In the genomic region with DNA sequence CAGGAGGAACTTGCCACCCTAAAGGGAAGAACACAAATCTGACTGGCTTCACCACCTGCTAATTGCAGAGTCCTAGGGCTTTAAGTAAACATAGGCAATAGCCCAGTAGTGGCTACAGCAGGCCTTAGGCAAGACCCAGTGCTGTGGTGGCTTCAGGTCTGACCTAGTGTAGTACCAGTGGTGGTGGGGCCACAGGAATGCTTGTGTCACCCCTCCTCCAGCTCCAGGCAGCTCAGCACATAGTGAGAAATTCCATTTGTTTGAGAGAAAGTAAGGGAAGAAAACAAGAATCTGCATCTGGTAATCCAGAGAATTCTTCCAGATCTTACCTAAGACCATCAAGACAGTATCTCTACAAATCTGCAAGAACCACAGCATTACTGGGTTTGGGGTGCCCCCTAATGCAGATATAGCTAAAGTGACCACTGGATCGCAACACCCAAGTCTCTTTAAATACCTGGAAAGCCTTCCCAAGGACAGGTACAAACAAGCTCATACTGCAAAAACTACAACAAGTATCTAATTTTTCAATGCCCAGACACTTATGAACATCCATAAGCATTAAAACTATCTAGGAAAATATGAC, we compare ENCODE assay signal across 24 cellular contexts.
DNase-seq lines count a peak whose midpoint lies in the region; ATAC-seq and TF ChIP-seq lines count a peak whose summit lies in the region.
"Had no signal": no experiment of that assay in that cellular context is flagged by ENCODE, and none has a peak within 500 bp of the region (broad histone marks: within the 10 kb centered on the region; RNA-seq: fewer than 3 reads in every experiment).

No MANE protein-coding gene starts in this region.

- H3K18ac ChIP-seq in H9 (ENCODE audit: insufficient read length, low read depth, low read length), result no peak overlapping the region

- no peak overlapping the region for H2BK20ac ChIP-seq in H9 (ENCODE audit: low read depth, low read length, poor library complexity, severe bottlenecking)

- no peaks in the 10 kb centered on the region for H3K79me2 ChIP-seq in H9 (ENCODE audit: insufficient read depth, low read length)

- CTCF ChIA-PET in AG04449 (lab: Yijun Ruan, JAX), result interaction anchor here (1.2 to 1.6 kb wide), 2 partner anchors 297 to 584 kb away, joined by 3 to 8 read pairs; no protein-coding TSS in a partner anchor
- CTCF ChIA-PET in CD8-positive, alpha-beta T cell (lab: Charles Lee), result no interaction called here

- H3K4ac ChIP-seq in H9 (ENCODE audit: low read depth, low read length), result no peak overlapping the region

- H3K9me3 Mint-ChIP-seq in H9, result no peaks in the 10 kb centered on the region
- H3K9me3 Mint-ChIP-seq in CD8-positive, alpha-beta T cell, result no peaks in the 10 kb centered on the region
- H3K9me3 Mint-ChIP-seq: central memory CD8-positive, alpha-beta T cell had no signal

- no peak overlapping the region for H4K5ac ChIP-seq in H9 (ENCODE audit: insufficient read length, low read depth, low read length)

- no peaks in the 10 kb centered on the region for H3K36me3 Mint-ChIP-seq in H9 (ENCODE audit: insufficient read depth in 1 of 3, low read depth in 3 of 3)
- H3K36me3 Mint-ChIP-seq in CD8-positive, alpha-beta T cell, result no peaks in the 10 kb centered on the region
- H3K36me3 Mint-ChIP-seq: immature natural killer cell had no signal

- no peak overlapping the region for H2BK12ac ChIP-seq in H9 (ENCODE audit: insufficient read length, low read depth, low read length)

- no peak overlapping the region for H3K27ac ChIP-seq in H9 (ENCODE audit: insufficient read length, low read depth, low read length)
- no peak overlapping the region for H3K27ac ChIP-seq in CD8-positive, alpha-beta T cell (ENCODE audit: low read depth, low read length)
- H3K27ac ChIP-seq in aorta (ENCODE audit: low read depth in 1 of 2, low read length in 2 of 2), result no peak overlapping the region
- no peak overlapping the region for H3K27ac ChIP-seq in substantia nigra (ENCODE audit: low read depth, low read length, poor library complexity, severe bottlenecking)
- H3K27ac ChIP-seq: A549, lower lobe of right lung had no signal

- no peak for ATAC-seq in CD8-positive, alpha-beta T cell
- ATAC-seq in aorta (ENCODE audit: low FRiP score), result no peak
- ATAC-seq: A549; activated CD4-positive, CD25-positive, alpha-beta regulatory T cell treated with anti-CD3 and anti-CD28 coated beads, Interleukin-2, amount 50 U/mL, for 24 hours; activated CD8-positive, alpha-beta T cell treated with anti-CD3 and anti-CD28 coated beads, Interleukin-2, amount 10 ng/mL, durations not matched to agents 7 days and 5 days; esophagus mucosa; lower lobe of right lung had no signal

- H3K79me1 ChIP-seq in H9 (ENCODE audit: insufficient read depth, low read depth, low read length, poor library complexity, severe bottlenecking), result no peaks in the 10 kb centered on the region

- no peak overlapping the region for H3T11ph ChIP-seq in H9 (ENCODE audit: low read length)

- no peak overlapping the region for H3K56ac ChIP-seq in H9 (ENCODE audit: insufficient read length, low read depth, low read length)

- TF ChIP-seq CTCF in AG04449 (IDR thresholded peaks at IDR 0.05; ENCODE audit: insufficient read depth, low read length, missing control alignments) (no peak), H9 (conservative IDR thresholded peaks at IDR 0.05) (peak; percentile 61)
- no peak for TF ChIP-seq CTCF in CD8-positive, alpha-beta T cell (IDR thresholded peaks at IDR 0.05)

- no CpG with 5 or more reads among the region's 1 CpG for WGBS in H9 (ENCODE audit: extremely low coverage, insufficient read length, low lambda C conversion rate)
- WGBS in aorta, 2 donors, result 93 to 94% methylated on average over 1 of the region's 1 CpG

- H3K4me3 Mint-ChIP-seq in H9, result no peak overlapping the region
- no peak overlapping the region for H3K4me3 Mint-ChIP-seq in CD8-positive, alpha-beta T cell
- H3K4me3 Mint-ChIP-seq: activated CD8-positive, alpha-beta T cell treated with anti-CD3 and anti-CD28 coated beads, Interleukin-2, amount 10 ng/mL, durations not matched to agents 7 days and 5 days; central memory CD8-positive, alpha-beta T cell; immature natural killer cell had no signal

- H3K9me3 ChIP-seq in H9 (ENCODE audit: control insufficient read depth, low read depth, low read length) (no peaks in the 10 kb centered on the region), aorta (ENCODE audit: control insufficient read depth, low read length) (no peaks in the 10 kb centered on the region)
- H3K9me3 ChIP-seq in CD8-positive, alpha-beta T cell (ENCODE audit: low read length), result no peaks in the 10 kb centered on the region
- H3K9me3 ChIP-seq: A549, HAP-1, lower lobe of right lung had no signal

- no peak overlapping the region for H2AFZ ChIP-seq in H9 (ENCODE audit: low read length)

- H3K27me3 ChIP-seq in H9 (ENCODE audit: insufficient read depth, low read length) (no peaks in the 10 kb centered on the region), aorta (ENCODE audit: control insufficient read depth in 1 of 2, insufficient read depth in 2 of 2, low read length in 1 of 2) (no peaks in the 10 kb centered on the region)
- H3K27me3 ChIP-seq in CD8-positive, alpha-beta T cell (ENCODE audit: insufficient read depth, low read length), result no peaks in the 10 kb centered on the region

- H2BK15ac ChIP-seq in H9 (ENCODE audit: low read depth, low read length), result no peak overlapping the region

- H3K27me3 Mint-ChIP-seq in H9 (ENCODE audit: low read depth), result no peaks in the 10 kb centered on the region
- peaks cover 4% of the 10 kb centered on the region for H3K27me3 Mint-ChIP-seq in CD8-positive, alpha-beta T cell (ENCODE audit: low read depth)
- H3K27me3 Mint-ChIP-seq: central memory CD8-positive, alpha-beta T cell had no signal

- no peak overlapping the region for H3K23ac ChIP-seq in H9 (ENCODE audit: insufficient read length, low read depth, low read length)

- intact Hi-C loops in CD8-positive, alpha-beta T cell (cut with DNase I, micrococcal nuclease), result no loop called here
- intact Hi-C loops in aorta (cut with DNase I), result no loop called here

- H3K27ac Mint-ChIP-seq in H9, result 0 out of 7 replicates have a peak overlapping the region, but pooled peaks of 1 of the 3 experiments have one; percentile 33
- no peak overlapping the region for H3K27ac Mint-ChIP-seq in CD8-positive, alpha-beta T cell
- H3K27ac Mint-ChIP-seq: activated CD8-positive, alpha-beta T cell treated with anti-CD3 and anti-CD28 coated beads, Interleukin-2, amount 10 ng/mL, durations not matched to agents 7 days and 5 days; immature natural killer cell had no signal

- no peak overlapping the region for H2AK5ac ChIP-seq in H9 (ENCODE audit: insufficient read length, low read length)

- no peak overlapping the region for H4K91ac ChIP-seq in H9 (ENCODE audit: insufficient read length, low read depth, low read length)

- H4K8ac ChIP-seq in H9 (replicated peaks; ENCODE audit: insufficient read length, low read depth, low read length), result no peak overlapping the region

- H3K4me3 ChIP-seq in AG04449 (ENCODE audit: low read depth, low read length), result no peak overlapping the region
- H3K4me3 ChIP-seq in CD8-positive, alpha-beta T cell (ENCODE audit: low read depth, low read length), result no peak overlapping the region
- no peak overlapping the region for H3K4me3 ChIP-seq in aorta (ENCODE audit: low read length in 2 of 2)
- H3K4me3 ChIP-seq: A549, HAP-1, lower lobe of right lung had no signal

- H4K20me1 ChIP-seq in H9 (ENCODE audit: control insufficient read depth, insufficient read depth, insufficient read length), result no peaks in the 10 kb centered on the region

- H3K14ac ChIP-seq in H9 (ENCODE audit: insufficient read depth, low read length), result no peak overlapping the region

- H3K4me1 ChIP-seq in H9 (ENCODE audit: insufficient read depth, low read length) (no peaks in the 10 kb centered on the region; the same call in 1 of the 2 replicates), aorta (ENCODE audit: control insufficient read depth in 1 of 2, insufficient read depth in 2 of 2, low read length in 2 of 2) (no peaks in the 10 kb centered on the region)
- no peaks in the 10 kb centered on the region for H3K4me1 ChIP-seq in CD8-positive, alpha-beta T cell (ENCODE audit: insufficient read depth, low read length)
- H3K4me1 ChIP-seq: A549, lower lobe of right lung had no signal

- DNase-seq in AG04449 (ENCODE audit: low read depth, low spot score), result peak; percentile 2
- DNase-seq in H9, result peak; percentile 36
- peak; percentile 9 to 22 for DNase-seq in dermis microvascular lymphatic vessel endothelial cell (ENCODE audit: low read depth in 2 of 2)
- peak; percentile 24 for DNase-seq in iPS-NIHi7 (ENCODE audit: extremely low spot score)
- DNase-seq in stimulated activated CD4-positive, alpha-beta T cell treated with anti-CD3 and anti-CD28 coated beads, Interleukin-2, amount 100 ng/mL, for 48 hours, result no peak
- no peak for DNase-seq in CD8-positive, alpha-beta T cell
- no peak for DNase-seq in aorta
- no peak for DNase-seq in substantia nigra (lab: John Stamatoyannopoulos, UW)
- DNase-seq: activated CD8-positive, alpha-beta T cell treated with anti-CD3 and anti-CD28 coated beads, Interleukin-2, amount 10 ng/mL, durations not matched to agents 7 days and 5 days; activated naive CD4-positive, alpha-beta T cell; activated T-cell treated with anti-CD3 and anti-CD28 coated beads, Interleukin-2, amount 50 U/mL, for 1 hour; DMS79; glutamatergic neuron; immature natural killer cell; lower lobe of right lung; NCI-H1105; NCI-H2029 treated with DMSO at 0.1 percent for 48 hours; NCI-H446 treated with DMSO at 0.1 percent for 48 hours; nucleus accumbens had no signal

- no peak overlapping the region for H3K9ac ChIP-seq in H9 (ENCODE audit: extremely low read depth, insufficient read length, low read length)

- H3K36me3 ChIP-seq in CD8-positive, alpha-beta T cell (ENCODE audit: insufficient read depth, low read length), result no peaks in the 10 kb centered on the region
- H3K36me3 ChIP-seq in aorta (ENCODE audit: control insufficient read depth in 1 of 2, insufficient read depth in 2 of 2, low read length in 1 of 2), result no peaks in the 10 kb centered on the region
- H3K36me3 ChIP-seq: HAP-1, lower lobe of right lung had no signal

- POLR2A ChIA-PET in AG04449 (lab: Yijun Ruan, JAX), result interaction anchor here (0.8 kb wide), 1 partner anchor 301 kb away, joined by 3 read pairs; no protein-coding TSS in a partner anchor
- POLR2A ChIA-PET in CD8-positive, alpha-beta T cell (lab: Charles Lee), result interaction anchor here (1.2 kb wide), 1 partner anchor 41 kb away, joined by 3 read pairs; no protein-coding TSS in a partner anchor

- no peaks in the 10 kb centered on the region for H3K23me2 ChIP-seq in H9 (ENCODE audit: insufficient read length, low read depth, low read length, poor library complexity, severe bottlenecking)

- H2BK5ac ChIP-seq in H9 (ENCODE audit: insufficient read length, low read length), result no peak overlapping the region

- H2BK120ac ChIP-seq in H9 (ENCODE audit: low read depth, low read length, poor library complexity, severe bottlenecking), result no peak overlapping the region

- H3K4me2 ChIP-seq in H9 (ENCODE audit: insufficient read depth, insufficient read length, low read length), result no peak overlapping the region
- H3K4me2 ChIP-seq: A549 had no signal

- peaks cover 10 to 12% of the 10 kb centered on the region in 2 experiments for H3K4me1 Mint-ChIP-seq in H9
- H3K4me1 Mint-ChIP-seq in CD8-positive, alpha-beta T cell (ENCODE audit: low read depth), result no peaks in the 10 kb centered on the region
- H3K4me1 Mint-ChIP-seq: central memory CD8-positive, alpha-beta T cell; immature natural killer cell had no signal

Comparison
In these comparisons a context has a peak if more than half of its experiments do, and no peak if none do; other contexts are left out.
1. DNase-seq: peak in AG04449 (single experiment), H9 (single experiment), dermis microvascular lymphatic vessel endothelial cell (2 of 2) and iPS-NIHi7 (single experiment); none in stimulated activated CD4-positive, alpha-beta T cell treated with anti-CD3 and anti-CD28 coated beads, Interleukin-2, amount 100 ng/mL, for 48 hours (0 of 2), CD8-positive, alpha-beta T cell (0 of 7), aorta (0 of 2) and substantia nigra (0 of 49).